ENCODE assay signal across 16 cellular contexts in the genomic region with DNA sequence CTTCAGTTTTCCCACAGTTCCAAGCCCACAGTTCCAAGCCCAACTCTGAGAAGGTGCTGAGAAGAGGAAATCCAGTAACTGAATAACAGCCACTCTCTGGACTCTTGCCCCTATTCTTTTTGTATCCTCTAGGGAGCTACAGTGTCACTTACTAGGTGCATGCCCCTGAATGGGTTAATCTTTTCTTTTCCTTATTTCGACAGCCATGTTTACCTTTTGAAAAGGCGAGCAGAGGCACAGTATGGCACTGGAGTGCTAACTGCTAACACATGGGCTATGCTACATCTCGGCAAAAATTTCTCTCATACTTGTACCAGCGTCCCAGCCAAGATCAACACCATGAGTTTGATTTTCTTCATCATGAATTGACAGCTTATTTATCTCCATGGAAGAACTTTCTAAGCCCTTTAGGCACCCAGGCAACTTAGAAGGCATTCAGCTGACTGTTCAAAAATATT.
A peak's percentile ranks its signal among the peaks of the same experiment; 100 is the strongest.
DNase-seq lines count a peak whose midpoint lies in the region; ATAC-seq and TF ChIP-seq lines count a peak whose summit lies in the region.
"Had no signal": no experiment of that assay in that cellular context is flagged by ENCODE, and none has a peak within 500 bp of the region (broad histone marks: within the 10 kb centered on the region; RNA-seq: fewer than 3 reads in every experiment).

No MANE protein-coding gene starts in this region.

- POLR2A ChIA-PET in activated B cell treated with CpG ODN at 0.5 μM for 24 hours (lab: Charles Lee): interaction anchor here (0.8 to 4.5 kb wide), 15 partner anchors 35 to 228 kb away, joined by 3 to 63 read pairs (median 5); partner anchors contain the start of gene EBF1

- ATAC-seq in activated B cell treated with CpG ODN at 0.5 μM for 24 hours (ENCODE audit: low read depth): no peak
- no peak for ATAC-seq in stimulated activated memory B cell treated with anti-CD40 and anti-IgM and Interleukin-4, amounts not matched to agents 10 μg/mL and 1 μg/mL and 100 μg/mL, for 72 hours
- no peak for ATAC-seq in HG02642 (IDR thresholded peaks at IDR 0.05; ENCODE audit: poor library complexity, unreplicated experiment)
- ATAC-seq: Panc1 had no signal

- H3K4me1 Mint-ChIP-seq in activated B cell treated with CpG ODN at 0.5 μM for 24 hours (peaks cover 97% of the 10 kb centered on the region), glutamatergic neuron (ENCODE audit: low read depth, unreplicated experiment) (peaks cover 80% of the 10 kb centered on the region)
- H3K4me1 Mint-ChIP-seq in stimulated activated memory B cell treated with anti-CD40 and anti-IgM and Interleukin-4, amounts not matched to agents 10 μg/mL and 1 μg/mL and 100 μg/mL, for 72 hours: peaks cover 100% of the 10 kb centered on the region

- H3K9me3 Mint-ChIP-seq in activated B cell treated with CpG ODN at 0.5 μM for 24 hours (no peaks in the 10 kb centered on the region), glutamatergic neuron (ENCODE audit: unreplicated experiment) (peaks cover 14% of the 10 kb centered on the region)
- H3K9me3 Mint-ChIP-seq in stimulated activated memory B cell treated with anti-CD40 and anti-IgM and Interleukin-4, amounts not matched to agents 10 μg/mL and 1 μg/mL and 100 μg/mL, for 72 hours: no peaks in the 10 kb centered on the region
- H3K9me3 Mint-ChIP-seq: HFFc6 had no signal

- intact Hi-C loops in activated B cell treated with CpG ODN at 0.5 μM for 24 hours (cut with micrococcal nuclease): loop anchor here (10.0 kb wide), 1 partner anchor 702 kb away; no protein-coding TSS in a partner anchor

- H3K4me3 ChIP-seq in GM12865 (ENCODE audit: low read depth, low read length): peak overlapping the region; percentile 31
- H3K4me3 ChIP-seq: dorsolateral prefrontal cortex had no signal

- H3K27ac Mint-ChIP-seq in activated B cell treated with CpG ODN at 0.5 μM for 24 hours (peak overlapping the region; percentile 90), glutamatergic neuron (ENCODE audit: unreplicated experiment) (peak overlapping the region; percentile 56)
- H3K27ac Mint-ChIP-seq in stimulated activated memory B cell treated with anti-CD40 and anti-IgM and Interleukin-4, amounts not matched to agents 10 μg/mL and 1 μg/mL and 100 μg/mL, for 72 hours: peak overlapping the region; percentile 84
- H3K27ac Mint-ChIP-seq: CD4-positive, CD25-positive, alpha-beta regulatory T cell; HFFc6 had no signal

- H3K27me3 Mint-ChIP-seq in activated B cell treated with CpG ODN at 0.5 μM for 24 hours (no peaks in the 10 kb centered on the region), glutamatergic neuron (ENCODE audit: unreplicated experiment) (peaks cover 6% of the 10 kb centered on the region)
- H3K27me3 Mint-ChIP-seq in stimulated activated memory B cell treated with anti-CD40 and anti-IgM and Interleukin-4, amounts not matched to agents 10 μg/mL and 1 μg/mL and 100 μg/mL, for 72 hours: no peaks in the 10 kb centered on the region

- H3K36me3 Mint-ChIP-seq in activated B cell treated with CpG ODN at 0.5 μM for 24 hours (ENCODE audit: low read depth) (peaks cover 12% of the 10 kb centered on the region), glutamatergic neuron (ENCODE audit: unreplicated experiment) (no peaks in the 10 kb centered on the region)
- peaks cover 13% of the 10 kb centered on the region for H3K36me3 Mint-ChIP-seq in stimulated activated memory B cell treated with anti-CD40 and anti-IgM and Interleukin-4, amounts not matched to agents 10 μg/mL and 1 μg/mL and 100 μg/mL, for 72 hours
- H3K36me3 Mint-ChIP-seq: CD4-positive, CD25-positive, alpha-beta regulatory T cell had no signal

- peak overlapping the region; percentile 29 for H3K4me3 Mint-ChIP-seq in activated B cell treated with CpG ODN at 0.5 μM for 24 hours
- H3K4me3 Mint-ChIP-seq in glutamatergic neuron (ENCODE audit: unreplicated experiment): peak overlapping the region; percentile 25
- H3K4me3 Mint-ChIP-seq in stimulated activated memory B cell treated with anti-CD40 and anti-IgM and Interleukin-4, amounts not matched to agents 10 μg/mL and 1 μg/mL and 100 μg/mL, for 72 hours: peak overlapping the region; percentile 52
- H3K4me3 Mint-ChIP-seq: CD4-positive, CD25-positive, alpha-beta regulatory T cell; HFFc6 had no signal

- no peak for TF ChIP-seq CTCF in GM12865 (IDR thresholded peaks at IDR 0.05; ENCODE audit: insufficient read depth, low read depth, low read length, missing control alignments)
- no peak for TF ChIP-seq CTCF in activated B cell treated with CpG ODN at 0.5 μM for 24 hours (IDR thresholded peaks at IDR 0.05)
- TF ChIP-seq CTCF in glutamatergic neuron (IDR thresholded peaks at IDR 0.05; ENCODE audit: partially characterized antibody, unreplicated experiment): no peak

- CTCF ChIA-PET in activated B cell treated with CpG ODN at 0.5 μM for 24 hours (lab: Charles Lee): interaction anchor here (0.6 to 0.9 kb wide), 4 partner anchors 165 to 230 kb away, joined by 3 to 4 read pairs (median 3); no protein-coding TSS in a partner anchor

- peak; percentile 26 for DNase-seq in GM12865 (ENCODE audit: low read depth)
- DNase-seq in activated B cell treated with CpG ODN at 0.5 μM for 24 hours: no peak
- no peak for DNase-seq in glutamatergic neuron
- DNase-seq in SKM-1 treated with dmso at 0.1 percent for 144 hours (lab: John Stamatoyannopoulos, UW; ENCODE audit: unreplicated experiment): no peak
- no peak for DNase-seq in KG1 (lab: John Stamatoyannopoulos, UW)
- no peak for DNase-seq in nucleus accumbens (lab: John Stamatoyannopoulos, UW)
- DNase-seq: CD4-positive, CD25-positive, alpha-beta regulatory T cell; dorsolateral prefrontal cortex; HFFc6; kidney; stimulated activated CD4-positive, alpha-beta T cell treated with anti-CD3 and anti-CD28 coated beads, Interleukin-4, amount 100 ng/mL, for 4 hours; stimulated activated naive CD4-positive, alpha-beta T cell; T-helper 1 cell had no signal
